29 cellular contexts compared by ENCODE assay signal in genomic region chr14:38387821-38388220, GRCh38.
"Had no signal": no experiment of that assay in that cellular context is flagged by ENCODE, and none has a peak within 500 bp of the region (broad histone marks: within the 10 kb centered on the region; RNA-seq: fewer than 3 reads in every experiment).

No MANE protein-coding gene starts in this region.

- H2AFZ ChIP-seq: PC-9 had no signal

- H3K4me1 ChIP-seq: ascending aorta had no signal

- H3K27ac Mint-ChIP-seq: activated B cell treated with CpG ODN at 0.5 μM for 24 hours; activated CD4-positive, alpha-beta T cell treated with anti-CD3 and anti-CD28 coated beads, Interleukin-2, amount 10 ng/mL, durations not matched to agents 24 days and 14 days; activated CD8-positive, alpha-beta memory T cell treated with anti-CD3 and anti-CD28 coated beads, Interleukin-2, amount 10 ng/mL, durations not matched to agents 7 days and 5 days; activated naive CD4-positive, alpha-beta T cell treated with anti-CD3 and anti-CD28 coated beads, Interleukin-2, amount 50 U/mL, for 72 hours; activated naive CD8-positive, alpha-beta T cell treated with anti-CD3 and anti-CD28 coated beads, Interleukin-2, amount 50 U/mL, for 24 hours; activated T-cell treated with anti-CD3 and anti-CD28 coated beads, Interleukin-2, amount 50 U/mL, for 24 hours; activated T-helper 1 cell treated with anti-CD3 and anti-CD28 coated beads, Interleukin-12 subunit alpha, Interleukin-12 subunit beta, Interleukin-2, Interleukin-4 antibody, amounts not matched to agents 30 ng/mL and 10 ng/mL and 1 ng/mL, durations not matched to agents 14 hours and 24 hours and 36 hours; brain; T-cell had no signal

- H3K4me1 Mint-ChIP-seq: activated B cell treated with CpG ODN at 0.5 μM for 24 hours; activated CD4-positive, alpha-beta T cell treated with anti-CD3 and anti-CD28 coated beads, Interleukin-2, amount 10 ng/mL, durations not matched to agents 24 days and 14 days; activated CD8-positive, alpha-beta memory T cell treated with anti-CD3 and anti-CD28 coated beads, Interleukin-2, amount 10 ng/mL, durations not matched to agents 7 days and 5 days; activated naive CD8-positive, alpha-beta T cell treated with anti-CD3 and anti-CD28 coated beads, Interleukin-2, amount 50 U/mL, for 24 hours; central memory CD8-positive, alpha-beta T cell; T-cell had no signal

- H3K9me3 ChIP-seq: ascending aorta, MG63 had no signal

- H3K9ac ChIP-seq: KMS-11 had no signal

- H3K4me3 ChIP-seq: ascending aorta, MG63, PC-9 had no signal

- H3K4me2 ChIP-seq: KMS-11, PC-9 had no signal

- DNase-seq: activated B cell treated with CpG ODN at 0.5 μM for 24 hours; activated CD4-positive, alpha-beta T cell treated with anti-CD3 and anti-CD28 coated beads for 1 hour; activated CD4-positive, alpha-beta T cell treated with anti-CD3 and anti-CD28 coated beads, Interleukin-2, amount 10 ng/mL, durations not matched to agents 24 days and 14 days; activated CD4-positive, alpha-beta T cell treated with anti-CD3 and anti-CD28 coated beads, Interleukin-2, amount 50 U/mL, for 48 hours; activated CD8-positive, alpha-beta memory T cell treated with anti-CD3 and anti-CD28 coated beads, Interleukin-2, amount 10 ng/mL, durations not matched to agents 7 days and 5 days; activated effector memory CD4-positive, alpha-beta T cell treated with Interleukin-2 at 50 U/mL for 16 hours; activated naive CD4-positive, alpha-beta T cell treated with Interleukin-2 at 50 U/mL for 16 hours; activated naive CD8-positive, alpha-beta T cell treated with anti-CD3 and anti-CD28 coated beads, Interleukin-2, amount 50 U/mL, for 24 hours; activated T-cell treated with anti-CD3 and anti-CD28 coated beads, Interleukin-2, amount 50 U/mL, for 24 hours; amniotic stem cell; MG63; NCI-H1105 treated with DMSO at 0.1 percent for 48 hours; NCI-H1436 treated with DMSO at 0.1 percent for 48 hours; NCI-H187; NCI-H2081; NCI-H446; NCI-H526; PC-9; SHP77 treated with DMSO at 0.1 percent for 48 hours; T-cell; T-helper 2 cell; T1000 had no signal

- H3K27me3 Mint-ChIP-seq: activated B cell treated with CpG ODN at 0.5 μM for 24 hours; activated CD4-positive, alpha-beta T cell treated with anti-CD3 and anti-CD28 coated beads, Interleukin-2, amount 10 ng/mL, durations not matched to agents 24 days and 14 days; activated CD8-positive, alpha-beta memory T cell treated with anti-CD3 and anti-CD28 coated beads, Interleukin-2, amount 10 ng/mL, durations not matched to agents 7 days and 5 days; activated T-cell treated with anti-CD3 and anti-CD28 coated beads, Interleukin-2, amount 50 U/mL, for 24 hours; central memory CD8-positive, alpha-beta T cell had no signal

- H3K27ac ChIP-seq: ascending aorta, KMS-11, PC-9 had no signal

- H3K36me3 ChIP-seq: ascending aorta, MG63 had no signal

- H3K36me3 Mint-ChIP-seq: activated CD8-positive, alpha-beta memory T cell treated with anti-CD3 and anti-CD28 coated beads, Interleukin-2, amount 10 ng/mL, durations not matched to agents 7 days and 5 days; activated naive CD4-positive, alpha-beta T cell treated with anti-CD3 and anti-CD28 coated beads, Interleukin-2, amount 50 U/mL, for 72 hours; brain; T-cell had no signal

- H3K4me3 Mint-ChIP-seq: activated B cell treated with CpG ODN at 0.5 μM for 24 hours; activated CD4-positive, alpha-beta T cell treated with anti-CD3 and anti-CD28 coated beads, Interleukin-2, amount 10 ng/mL, durations not matched to agents 24 days and 14 days; activated CD8-positive, alpha-beta memory T cell treated with anti-CD3 and anti-CD28 coated beads, Interleukin-2, amount 10 ng/mL, durations not matched to agents 7 days and 5 days; activated naive CD8-positive, alpha-beta T cell treated with anti-CD3 and anti-CD28 coated beads, Interleukin-2, amount 50 U/mL, for 24 hours; activated T-cell treated with anti-CD3 and anti-CD28 coated beads, Interleukin-2, amount 50 U/mL, for 24 hours; activated T-helper 1 cell treated with anti-CD3 and anti-CD28 coated beads, Interleukin-12 subunit alpha, Interleukin-12 subunit beta, Interleukin-2, Interleukin-4 antibody, amounts not matched to agents 30 ng/mL and 10 ng/mL and 1 ng/mL, durations not matched to agents 14 hours and 24 hours and 36 hours; brain; central memory CD8-positive, alpha-beta T cell; T-cell had no signal

- FAIRE-seq: TTC549 had no signal

- H3K27me3 ChIP-seq: ascending aorta, MG63 had no signal

- H3K9me3 Mint-ChIP-seq: activated B cell treated with CpG ODN at 0.5 μM for 24 hours; activated CD4-positive, alpha-beta T cell treated with anti-CD3 and anti-CD28 coated beads, Interleukin-2, amount 10 ng/mL, durations not matched to agents 24 days and 14 days; activated naive CD8-positive, alpha-beta T cell treated with anti-CD3 and anti-CD28 coated beads, Interleukin-2, amount 50 U/mL, for 24 hours; activated T-cell treated with anti-CD3 and anti-CD28 coated beads, Interleukin-2, amount 50 U/mL, for 24 hours; activated T-helper 1 cell treated with anti-CD3 and anti-CD28 coated beads, Interleukin-12 subunit alpha, Interleukin-12 subunit beta, Interleukin-2, Interleukin-4 antibody, amounts not matched to agents 30 ng/mL and 10 ng/mL and 1 ng/mL, durations not matched to agents 14 hours and 24 hours and 36 hours; brain; T-cell had no signal
